ENCODE assay signal across 15 cellular contexts in the genomic region with DNA sequence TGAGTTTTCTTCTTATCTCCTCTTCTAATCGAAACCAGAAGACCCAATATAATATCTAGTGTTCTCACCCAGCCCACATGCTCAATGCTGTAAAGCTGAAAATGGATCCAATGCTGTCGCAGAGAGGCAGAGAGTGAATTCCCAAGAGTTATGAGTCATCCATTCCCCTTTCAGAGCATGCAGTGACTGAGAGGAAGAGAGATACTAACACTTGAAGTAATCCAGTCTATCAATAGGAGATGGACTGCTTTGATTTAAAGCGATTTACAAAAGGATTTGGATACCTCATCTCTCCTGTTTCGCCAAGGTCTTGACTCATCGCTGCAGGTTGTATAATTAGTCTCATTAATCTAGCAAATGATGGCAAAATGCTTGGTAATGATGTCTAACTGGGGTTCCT. TPM values are rescaled to one million over a fixed set of nuclear protein-coding genes. Genes with fewer than 3 reads are reported as not detected.
A peak's percentile ranks its signal among the peaks of the same experiment; 100 is the strongest.
DNase-seq lines count a peak whose midpoint lies in the region; ATAC-seq and TF ChIP-seq lines count a peak whose summit lies in the region.
"Had no signal": no experiment of that assay in that cellular context is flagged by ENCODE, and none has a peak within 500 bp of the region (broad histone marks: within the 10 kb centered on the region; RNA-seq: fewer than 3 reads in every experiment).

No MANE protein-coding gene starts in this region.

- H3K27me3 ChIP-seq in IMR-90 (ENCODE audit: control insufficient read depth, insufficient read depth, low read length) = no peaks in the 10 kb centered on the region; the same call in 1 of the 2 replicates
- H3K27me3 ChIP-seq in brain microvascular endothelial cell (replicated peaks) = no peaks in the 10 kb centered on the region
- H3K27me3 ChIP-seq: BLaER1 treated with 17β-estradiol and CSF1 and Interleukin-3, amounts not matched to agents 10 nM and 100 nM; gastrocnemius medialis had no signal

- H2AK5ac ChIP-seq in IMR-90 (ENCODE audit: low read depth, low read length) = no peak overlapping the region

- in situ Hi-C loops in IMR-90 (cut with MboI; ENCODE audit: low sequenced_read_pairs) (no loop called here), brain microvascular endothelial cell (cut with HindIII; ENCODE audit: low pct_ligation_motif_present, low sequenced_read_pairs) (no loop called here)

- H4K5ac ChIP-seq in IMR-90 (ENCODE audit: low read depth, low read length) = no peak overlapping the region

- CTCF ChIA-PET in IMR-90 (lab: Yijun Ruan, JAX) = no interaction called here

- no peak overlapping the region for H2AK9ac ChIP-seq in IMR-90 (replicated peaks; ENCODE audit: low read depth, low read length, poor library complexity)

- peak; percentile 4 for DNase-seq in COLO829 (ENCODE audit: low spot score)
- peak; percentile 12 for DNase-seq in IMR-90
- DNase-seq in brain microvascular endothelial cell = peak; percentile 22
- no peak for DNase-seq in posterior vena cava (ENCODE audit: low spot score)
- no peak for DNase-seq in foreskin melanocyte
- DNase-seq: activated CD4-positive, CD25-positive, alpha-beta regulatory T cell; gastrocnemius medialis; GDM1; naive B cell; NCI-H2171; right cardiac atrium had no signal

- H3K79me1 ChIP-seq in IMR-90 (ENCODE audit: low read depth in 1 of 2, low read length in 2 of 2) = no peaks in the 10 kb centered on the region

- TF ChIP-seq RAD21 in IMR-90 (IDR thresholded peaks at IDR 0.05; ENCODE audit: low read length) = no peak

- H3K23ac ChIP-seq in IMR-90 (ENCODE audit: low read depth, low read length) = no peak overlapping the region

- no peak overlapping the region for H4K8ac ChIP-seq in IMR-90 (ENCODE audit: low read depth in 2 of 2, low read length in 2 of 2)

- H3K4me2 ChIP-seq in IMR-90 (ENCODE audit: low read depth, low read length) = no peak overlapping the region

- H3K27ac ChIP-seq in IMR-90 (ENCODE audit: insufficient read depth, low read length) (no peak overlapping the region), brain microvascular endothelial cell (no peak overlapping the region), mesodermal cell (ENCODE audit: low read depth, low read length, severe bottlenecking) (peak overlapping the region; percentile 5)
- H3K27ac ChIP-seq: BLaER1 treated with 17β-estradiol and CSF1 and Interleukin-3, amounts not matched to agents 10 nM and 100 nM had no signal

- no peak overlapping the region for H3K56ac ChIP-seq in IMR-90 (ENCODE audit: extremely low read depth, insufficient read depth, low read length)

- no peak overlapping the region for H2BK5ac ChIP-seq in IMR-90 (ENCODE audit: low read depth, low read length, poor library complexity, severe bottlenecking)

- H4K20me1 ChIP-seq in IMR-90 (ENCODE audit: insufficient read depth, low read length) = no peaks in the 10 kb centered on the region
- H4K20me1 ChIP-seq: BLaER1 treated with 17β-estradiol and CSF1 and Interleukin-3, amounts not matched to agents 10 nM and 100 nM had no signal

- dilution Hi-C loops in IMR-90 (cut with HindIII; ENCODE audit: low sequenced_read_pairs, unreplicated experiment) = no loop called here

- TF ChIP-seq CTCF in IMR-90 (conservative IDR thresholded peaks at IDR 0.05; ENCODE audit: low read depth, low read length) = no peak
- no peak for TF ChIP-seq CTCF in brain microvascular endothelial cell (IDR thresholded peaks at IDR 0.05; ENCODE audit: low read depth, low read length, missing control alignments)

- no peak overlapping the region for H3K14ac ChIP-seq in IMR-90 (replicated peaks; ENCODE audit: low read depth, low read length)

- H3K9me3 ChIP-seq in IMR-90 (ENCODE audit: control insufficient read depth, insufficient read depth, low read length) = no peaks in the 10 kb centered on the region
- no peaks in the 10 kb centered on the region for H3K9me3 ChIP-seq in mesodermal cell (ENCODE audit: control insufficient read depth, low read length)
- H3K9me3 ChIP-seq: gastrocnemius medialis had no signal

- H2BK120ac ChIP-seq in IMR-90 (ENCODE audit: low read depth, low read length) = no peak overlapping the region

- no peak overlapping the region for H4K91ac ChIP-seq in IMR-90 (ENCODE audit: insufficient read depth, low read depth, low read length)

- ATAC-seq in IMR-90 (ENCODE audit: low read depth) = no peak
- ATAC-seq in HG03175 (IDR thresholded peaks at IDR 0.05; ENCODE audit: unreplicated experiment) = no peak
- no peak for ATAC-seq in GM21367 (IDR thresholded peaks at IDR 0.05; ENCODE audit: unreplicated experiment)
- ATAC-seq: right cardiac atrium had no signal

- H3K4me3 ChIP-seq in IMR-90 (ENCODE audit: insufficient read depth, low read depth, low read length) = no peak overlapping the region
- H3K4me3 ChIP-seq in brain microvascular endothelial cell (ENCODE audit: low read depth, low read length) = no peak overlapping the region
- no peak overlapping the region for H3K4me3 ChIP-seq in mesodermal cell (ENCODE audit: extremely low read depth, insufficient read depth, low read length, poor library complexity, severe bottlenecking)
- H3K4me3 ChIP-seq: BLaER1 treated with 17β-estradiol and CSF1 and Interleukin-3, amounts not matched to agents 10 nM and 100 nM; gastrocnemius medialis had no signal

- no peak overlapping the region for H2BK20ac ChIP-seq in IMR-90 (ENCODE audit: low read depth, low read length)

- H2AFZ ChIP-seq in IMR-90 (replicated peaks; ENCODE audit: low read length, poor library complexity) = no peak overlapping the region

- TF ChIP-seq POLR2A in IMR-90 (IDR thresholded peaks at IDR 0.05; ENCODE audit: low read depth, low read length) = no peak

- POLR2A ChIA-PET in IMR-90 (lab: Charles Lee; ENCODE audit: unreplicated experiment) = no interaction called here

- no peaks in the 10 kb centered on the region for H3K9me1 ChIP-seq in IMR-90 (ENCODE audit: insufficient read depth, low read length)

- no peaks in the 10 kb centered on the region for H3K36me3 ChIP-seq in IMR-90 (ENCODE audit: control insufficient read depth, insufficient read depth, low read length)
- H3K36me3 ChIP-seq in brain microvascular endothelial cell (replicated peaks) = no peaks in the 10 kb centered on the region
- no peaks in the 10 kb centered on the region for H3K36me3 ChIP-seq in mesodermal cell (ENCODE audit: control insufficient read depth, insufficient read depth, low read length)
- H3K36me3 ChIP-seq: BLaER1 treated with 17β-estradiol and CSF1 and Interleukin-3, amounts not matched to agents 10 nM and 100 nM; gastrocnemius medialis had no signal

- H2BK15ac ChIP-seq in IMR-90 (ENCODE audit: low read depth, low read length) = no peak overlapping the region

- no TSS peak for BruUV-seq in IMR-90 (replicated peaks; lab: Mats Ljungman, UMichigan)

- H3K4ac ChIP-seq in IMR-90 (ENCODE audit: low read depth, low read length) = no peak overlapping the region

- intact Hi-C loops in IMR-90 (cut with micrococcal nuclease) (no loop called here), posterior vena cava (cut with DNase I) (no loop called here)

- no CpG with 5 or more reads among the region's 5 CpGs for WGBS in IMR-90 (ENCODE audit: extremely low coverage in 2 of 2, insufficient read length in 1 of 2), 2 experiments
- WGBS in mesodermal cell (ENCODE audit: insufficient coverage in 2 of 2), 2 experiments = 69 to 100% methylated on average over 1 to 4 of the region's 5 CpGs

- H3K9ac ChIP-seq in IMR-90 (ENCODE audit: low read depth, low read length) = no peak overlapping the region
- H3K9ac ChIP-seq: BLaER1 treated with 17β-estradiol and CSF1 and Interleukin-3, amounts not matched to agents 10 nM and 100 nM had no signal

- no peak overlapping the region for H3K18ac ChIP-seq in IMR-90 (ENCODE audit: low read depth, low read length)

- H3K4me1 ChIP-seq in IMR-90 (ENCODE audit: control insufficient read depth, insufficient read depth, low read length) = no peaks in the 10 kb centered on the region
- H3K4me1 ChIP-seq in mesodermal cell (ENCODE audit: control insufficient read depth, insufficient read depth, low read length, poor library complexity, severe bottlenecking) = peaks cover 4% of the 10 kb centered on the region

TF ChIP-seq in IMR-90, 13 proteins besides CTCF, POLR2A, EP300 and RAD21:
- TF ChIP-seq RCOR1 (IDR thresholded peaks at IDR 0.05; ENCODE audit: insufficient replicate concordance, low read length) (no peak), NFE2L2 (IDR thresholded peaks at IDR 0.05; ENCODE audit: low read depth, low read length) (no peak), FOS (IDR thresholded peaks at IDR 0.05; ENCODE audit: low read depth, low read length) (no peak)

RNA-seq across cellular contexts. Expression of gene PRKCQ, which starts 41.5 kb away (rescaled TPM):
- total RNA-seq in IMR-90 (2012; rRNA removed) (under 0.01 TPM in 1 of 2 replicates, not detected in the other), posterior vena cava (under 1 TPM; 0.38 to 0.74 TPM)
- 0.03 TPM in 2 replicates for polyA plus RNA-seq in IMR-90 (2012; rRNA removed)
- 0.01 and 0.03 TPM in 2 replicates for polyA plus RNA-seq in IMR-90 (2012; cell fraction: cytosol; rRNA removed)
- polyA plus RNA-seq in IMR-90 (2012; cell fraction: nucleus; rRNA removed; ENCODE audit: low replicate concordance) = 0.05 TPM in 1 of 2 replicates, not detected in the other
- polyA plus RNA-seq in mesodermal cell (2013, experiment 1 of 2) = 1.6 TPM
- polyA plus RNA-seq in mesodermal cell (2013, experiment 2 of 2) = 1.4 TPM

Comparison
In these comparisons a context has a peak if more than half of its experiments do, and no peak if none do; other contexts are left out.
1. DNase-seq: peak in COLO829 (single experiment), IMR-90 (single experiment) and brain microvascular endothelial cell (single experiment); none in posterior vena cava (single experiment) and foreskin melanocyte (single experiment).